In genomic region chr11:93537022-93537421, GRCh38 we compare ENCODE assay signal across 12 cellular contexts. TPM values are rescaled to one million over a fixed set of nuclear protein-coding genes. Genes with fewer than 3 reads are reported as not detected.
DNase-seq lines count a peak whose midpoint lies in the region; ATAC-seq and TF ChIP-seq lines count a peak whose summit lies in the region.
"Had no signal": no experiment of that assay in that cellular context is flagged by ENCODE, and none has a peak within 500 bp of the region (broad histone marks: within the 10 kb centered on the region; RNA-seq: fewer than 3 reads in every experiment).

No MANE protein-coding gene starts in this region.

- H3K27me3 ChIP-seq in right atrium auricular region (no peaks in the 10 kb centered on the region), skeletal muscle satellite cell (ENCODE audit: control insufficient read depth, insufficient read depth, low read length) (no peaks in the 10 kb centered on the region)
- H3K27me3 ChIP-seq: hepatocyte had no signal

- H3K9ac ChIP-seq in skeletal muscle satellite cell (ENCODE audit: low read depth, low read length) = no peak overlapping the region

- H3K4me3 ChIP-seq in right atrium auricular region (no peak overlapping the region), skeletal muscle satellite cell (ENCODE audit: low read length) (no peak overlapping the region)
- H3K4me3 ChIP-seq: hepatocyte had no signal

- H3K27ac ChIP-seq in right atrium auricular region = peak overlapping the region; percentile 44 to 72
- H3K27ac ChIP-seq: hepatocyte had no signal

- no peak for ATAC-seq in activated CD4-positive, CD25-positive, alpha-beta regulatory T cell treated with anti-CD3 and anti-CD28 coated beads, Interleukin-2, amount 50 U/mL, for 24 hours
- ATAC-seq in HG02840 (IDR thresholded peaks at IDR 0.05; ENCODE audit: low FRiP score, unreplicated experiment) = no peak

- H3K36me3 ChIP-seq in right atrium auricular region (no peaks in the 10 kb centered on the region), skeletal muscle satellite cell (ENCODE audit: insufficient read depth, low read length) (no peaks in the 10 kb centered on the region)

- H3K4me1 ChIP-seq in right atrium auricular region (peaks cover 0 to 82% of the 10 kb centered on the region in 2 donors), skeletal muscle satellite cell (ENCODE audit: control insufficient read depth, insufficient read depth, low read length) (peaks cover 19% of the 10 kb centered on the region)

- no peaks in the 10 kb centered on the region for H3K9me3 ChIP-seq in right atrium auricular region
- no peaks in the 10 kb centered on the region for H3K9me3 ChIP-seq in skeletal muscle satellite cell (replicated peaks; ENCODE audit: low read length)
- H3K9me3 ChIP-seq: Caco-2 had no signal

- DNase-seq in GM03348 (ENCODE audit: low spot score) (peak; percentile 25), anterior cingulate cortex (lab: John Stamatoyannopoulos, UW) (peak in 52 of 58 donors; percentile 11 to 89 (median 60)), right atrium auricular region (ENCODE audit: low spot score) (no peak), SKM-1 treated with dmso at 0.1 percent for 144 hours (lab: John Stamatoyannopoulos, UW; ENCODE audit: unreplicated experiment) (no peak)
- no peak for DNase-seq in activated naive CD4-positive, alpha-beta T cell treated with Interleukin-2 at 50 U/mL for 16 hours
- DNase-seq: Caco-2, HCEC 1CT, NCI-H187 treated with DMSO at 0.1 percent for 48 hours had no signal

- peak overlapping the region; percentile 70 for H3K4me2 ChIP-seq in skeletal muscle satellite cell (ENCODE audit: low read length)

- TF ChIP-seq CTCF in right atrium auricular region (IDR thresholded peaks at IDR 0.05) = no peak

RNA-seq across cellular contexts. Expression of gene SMCO4, which starts 6.2 kb away (rescaled TPM):
- 10 to 100 TPM; 37.6 to 79.8 TPM for total RNA-seq in right atrium auricular region
- 4.2 and 25.1 TPM in 2 replicates for total RNA-seq in skeletal muscle satellite cell (2012; rRNA removed)

Comparison
In these comparisons a context has a peak if more than half of its experiments do, and no peak if none do; other contexts are left out.
1. DNase-seq: peak in GM03348 (single experiment) and anterior cingulate cortex (52 of 58); none in right atrium auricular region (single experiment), SKM-1 treated with dmso at 0.1 percent for 144 hours (single experiment) and activated naive CD4-positive, alpha-beta T cell treated with Interleukin-2 at 50 U/mL for 16 hours (single experiment).